ENCODE assay signal across 8 cellular contexts in the genomic region with DNA sequence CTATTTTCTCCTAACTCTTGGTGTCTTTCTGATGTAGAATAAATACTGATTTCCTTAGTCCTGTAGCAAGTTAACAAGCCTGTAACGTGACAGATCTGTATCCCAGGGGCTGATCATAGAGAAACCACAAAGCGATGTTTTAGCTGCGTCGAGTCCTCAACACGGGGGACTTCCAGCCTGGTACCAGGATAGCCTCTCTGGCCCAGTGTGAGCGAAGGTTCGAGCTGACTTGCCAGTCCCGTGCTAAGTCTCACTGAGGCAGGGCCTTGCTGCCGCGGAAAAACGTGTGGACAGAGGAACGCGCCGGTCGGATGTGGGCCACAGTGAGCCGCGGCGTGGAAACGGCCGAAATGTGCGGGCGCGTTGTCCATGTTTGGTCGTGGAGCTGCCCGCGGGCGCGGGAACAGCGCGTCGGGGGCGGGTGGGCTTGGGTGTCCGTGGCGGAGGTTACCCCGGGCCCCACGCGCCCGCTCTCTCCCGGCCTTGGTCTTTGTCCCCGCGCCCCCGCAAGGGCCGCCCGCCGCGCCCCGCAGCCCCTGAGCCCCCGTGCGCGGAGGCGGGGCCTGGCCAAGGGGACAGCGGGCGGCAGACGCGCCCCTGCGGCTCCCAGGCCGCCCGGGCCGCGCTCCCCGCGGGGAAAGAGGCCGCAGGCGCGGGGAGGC. TPM values are rescaled to one million over a fixed set of nuclear protein-coding genes. Genes with fewer than 3 reads are reported as not detected.
DNase-seq lines count a peak whose midpoint lies in the region; ATAC-seq and TF ChIP-seq lines count a peak whose summit lies in the region.

No MANE protein-coding gene starts in this region.

- POLR2A ChIA-PET in AG04450 (lab: Yijun Ruan, JAX): interaction anchor here (0.5 to 1.7 kb wide), 7 partner anchors 10 to 109 kb away, joined by 3 to 9 read pairs (median 4); partner anchors contain the start of gene CYP46A1

- peak overlapping the region; percentile 78 for H3K27ac Mint-ChIP-seq in chondrocyte (ENCODE audit: unreplicated experiment)
- H3K27ac Mint-ChIP-seq in memory B cell: no peak overlapping the region

- H3K9me3 ChIP-seq in AG04450 (ENCODE audit: control insufficient read depth, insufficient read depth, low read length) (no peaks in the 10 kb centered on the region), HUES64 (ENCODE audit: insufficient read depth, low read depth, low read length) (no peaks in the 10 kb centered on the region), tibial nerve (no peaks in the 10 kb centered on the region)

- WGBS in HUES64: 16% methylated on average over 65 of the region's 65 CpGs
- 10 to 16% methylated on average over 27 to 28 of the region's 65 CpGs for WGBS in tibial nerve, 2 donors

- no peak for TF ChIP-seq EP300 in tibial nerve (IDR thresholded peaks at IDR 0.05)

- TF ChIP-seq POLR2A in tibial nerve (IDR thresholded peaks at IDR 0.05): peak in 1 of 2 donors; percentile 32

- DNase-seq in AG04450 (ENCODE audit: low read depth, low spot score) (no peak), chondrocyte (ENCODE audit: low spot score) (no peak), memory B cell (ENCODE audit: low spot score in 2 of 2) (peak in 1 of 2 donors; percentile 12), tibial nerve (ENCODE audit: low spot score in 2 of 2) (no peak), NCI-H524 treated with DMSO at 0.1 percent for 48 hours (lab: John Stamatoyannopoulos, UW) (no peak), islet precursor cell (no peak), NCI-H1694 (lab: John Stamatoyannopoulos, UW) (no peak)

- H3K36me3 Mint-ChIP-seq in chondrocyte (ENCODE audit: low read depth) (no peaks in the 10 kb centered on the region), memory B cell (no peaks in the 10 kb centered on the region)

- ATAC-seq in memory B cell (ENCODE audit: low read depth): no peak

- H3K4me3 Mint-ChIP-seq in chondrocyte (ENCODE audit: unreplicated experiment) (peak overlapping the region; percentile 63), memory B cell (peak overlapping the region; percentile 64)

- TF ChIP-seq CTCF in AG04450 (IDR thresholded peaks at IDR 0.05; ENCODE audit: low read depth, low read length) (no peak), chondrocyte (IDR thresholded peaks at IDR 0.05) (peak; percentile 12), tibial nerve (IDR thresholded peaks at IDR 0.05) (no peak)

- CTCF ChIA-PET in AG04450 (lab: Charles Lee): interaction anchor here (0.6 to 2.2 kb wide), 7 partner anchors 16 to 110 kb away, joined by 3 to 9 read pairs (median 3); no protein-coding TSS in a partner anchor

- H3K27me3 Mint-ChIP-seq in chondrocyte (ENCODE audit: low read depth) (no peaks in the 10 kb centered on the region), memory B cell (peaks cover 31% of the 10 kb centered on the region)

- H3K9ac ChIP-seq in HUES64 (ENCODE audit: low read depth, low read length): peak overlapping the region; percentile 46

- H3K4me1 ChIP-seq in HUES64 (ENCODE audit: insufficient read depth, low read length) (peaks cover 15% of the 10 kb centered on the region), tibial nerve (peaks cover 0 to 50% (median 12%) of the 10 kb centered on the region in 4 donors)

- H3K4me1 Mint-ChIP-seq in chondrocyte (ENCODE audit: low read depth): peaks cover 49% of the 10 kb centered on the region
- no peaks in the 10 kb centered on the region for H3K4me1 Mint-ChIP-seq in memory B cell

- H3K9me3 Mint-ChIP-seq in chondrocyte (ENCODE audit: low read depth) (peaks cover 4% of the 10 kb centered on the region), memory B cell (no peaks in the 10 kb centered on the region)

- H3K27ac ChIP-seq in AG04450 (ENCODE audit: low read depth, low read length) (peak overlapping the region; percentile 39), HUES64 (ENCODE audit: low read depth, low read length) (no peak overlapping the region), tibial nerve (peak overlapping the region; percentile 76 to 95 (median 90))

- no peaks in the 10 kb centered on the region for H3K36me3 ChIP-seq in HUES64 (ENCODE audit: insufficient read depth, low read length)
- no peaks in the 10 kb centered on the region for H3K36me3 ChIP-seq in tibial nerve

- H3K27me3 ChIP-seq in AG04450 (ENCODE audit: control insufficient read depth, insufficient read depth, low read length): no peaks in the 10 kb centered on the region
- H3K27me3 ChIP-seq in HUES64 (ENCODE audit: insufficient read depth, low read length): peaks cover 7% of the 10 kb centered on the region; the same call in 1 of the 2 replicates
- H3K27me3 ChIP-seq in tibial nerve: no peaks in the 10 kb centered on the region

- H3K4me3 ChIP-seq in AG04450 (ENCODE audit: low read depth, low read length) (peak overlapping the region; percentile 55), HUES64 (ENCODE audit: low read length) (peak overlapping the region; percentile 49), tibial nerve (peak overlapping the region; percentile 37 to 76 (median 48))

RNA-seq across cellular contexts. Expression of gene EML1, which starts 0.5 kb away (rescaled TPM):
- 37.7 and 44.6 TPM in 2 replicates for polyA plus RNA-seq in AG04450 (2011; rRNA removed)
- polyA minus RNA-seq in AG04450 (2011; rRNA and poly(A)+ RNA removed): 92.9 and 138 TPM in 2 replicates
- polyA plus RNA-seq in HUES64 (2013, experiment 1 of 2): 16.4 TPM
- polyA plus RNA-seq in HUES64 (2013, experiment 2 of 2): 19.3 TPM
- total RNA-seq in chondrocyte (36.4 to 61.0 TPM (median 39.6 TPM) in 3 replicates), tibial nerve (10 to 100 TPM; 32.4 to 82.8 (median 55.2) TPM)
